1 cellular context compared by ENCODE assay signal in genomic region chr5:42361321-42361688, GRCh38.
TF ChIP-seq lines count a peak whose summit lies in the region.

No MANE protein-coding gene starts in this region.

TF ChIP-seq in H1, 55 proteins besides CTCF, POLR2A, EP300 and RAD21:
- no peak for TF ChIP-seq SRF (IDR thresholded peaks at IDR 0.05; ENCODE audit: low read depth, low read length)
- TF ChIP-seq SP1 (IDR thresholded peaks at IDR 0.05; ENCODE audit: low read depth, low read length): no peak
- TF ChIP-seq SUZ12 (IDR thresholded peaks at IDR 0.05; ENCODE audit: low read length): no peak
- TF ChIP-seq POLR2AphosphoS5 (IDR thresholded peaks at IDR 0.05; ENCODE audit: low read depth, low read length): no peak
- no peak for TF ChIP-seq SIN3A (conservative IDR thresholded peaks at IDR 0.05 in 1 of 2, IDR thresholded peaks at IDR 0.05 in 1 of 2; ENCODE audit: low read depth in 1 of 2, low read length in 2 of 2)
- no peak for TF ChIP-seq RFX5 (IDR thresholded peaks at IDR 0.05; ENCODE audit: borderline replicate concordance, low read depth, low read length)
- no peak for TF ChIP-seq NRF1 (IDR thresholded peaks at IDR 0.05; ENCODE audit: low read depth, low read length)
- TF ChIP-seq SIRT6 (IDR thresholded peaks at IDR 0.05; ENCODE audit: low read length): no peak
- TF ChIP-seq BACH1 (IDR thresholded peaks at IDR 0.05; ENCODE audit: low read length): no peak
- TF ChIP-seq TEAD4 (IDR thresholded peaks at IDR 0.05; ENCODE audit: low read depth, low read length): no peak
- TF ChIP-seq NANOG (IDR thresholded peaks at IDR 0.05; ENCODE audit: insufficient read depth, low read depth, low read length, poor library complexity, severe bottlenecking): no peak
- no peak for TF ChIP-seq HDAC6 (IDR thresholded peaks at IDR 0.05; ENCODE audit: low read depth, low read length)
- no peak for TF ChIP-seq ZNF274 (IDR thresholded peaks at IDR 0.05; ENCODE audit: borderline replicate concordance, extremely low read depth, low read length)
- TF ChIP-seq RNF2 (IDR thresholded peaks at IDR 0.05; ENCODE audit: borderline replicate concordance, low read depth, low read length, missing control alignments, poor library complexity, severe bottlenecking): no peak
- TF ChIP-seq MAFK (IDR thresholded peaks at IDR 0.05; ENCODE audit: low read depth, low read length): no peak
- TF ChIP-seq EGR1 (IDR thresholded peaks at IDR 0.05; ENCODE audit: borderline replicate concordance, low read depth, low read length): no peak
- no peak for TF ChIP-seq HDAC2 (IDR thresholded peaks at IDR 0.05; ENCODE audit: borderline replicate concordance in 1 of 2, low read depth in 2 of 2, low read length in 2 of 2)
